ENCODE assay signal across 1 cellular context in genomic region chr10:14779053-14779649, GRCh38.
A peak's percentile ranks its signal among the peaks of the same experiment; 100 is the strongest.
TF ChIP-seq lines count a peak whose summit lies in the region.

No MANE protein-coding gene starts in this region.

TF ChIP-seq in K562, 482 proteins besides CTCF, POLR2A, EP300 and RAD21:
- TF ChIP-seq ZNF263 (CRISPR knock-in tag; IDR thresholded peaks at IDR 0.05; ENCODE audit: borderline replicate concordance) (no peak), ZNF785 (CRISPR knock-in tag; IDR thresholded peaks at IDR 0.05) (no peak), NR4A1 (CRISPR knock-in tag; IDR thresholded peaks at IDR 0.05) (no peak), NR4A1 (tag; IDR thresholded peaks at IDR 0.05) (peak; percentile 63; the same call in 1 of the 2 replicates), MLLT1 (IDR thresholded peaks at IDR 0.05) (no peak), NR2F6 (CRISPR knock-in tag; IDR thresholded peaks at IDR 0.05) (no peak), TCF7L2 (IDR thresholded peaks at IDR 0.05; ENCODE audit: low read depth, low read length) (no peak), GATAD2B (IDR thresholded peaks at IDR 0.05; ENCODE audit: borderline replicate concordance) (no peak), ZNF780A (CRISPR knock-in tag; IDR thresholded peaks at IDR 0.05) (no peak), ETS1 (conservative IDR thresholded peaks at IDR 0.05; ENCODE audit: control insufficient read depth, low read depth, low read length) (no peak), ZNF282 (CRISPR knock-in tag; IDR thresholded peaks at IDR 0.05) (no peak), ZNF121 (CRISPR knock-in tag; conservative IDR thresholded peaks at IDR 0.05) (no peak), TFE3 (CRISPR knock-in tag; IDR thresholded peaks at IDR 0.05) (peak; percentile 56), ARID3B (CRISPR knock-in tag; IDR thresholded peaks at IDR 0.05; ENCODE audit: borderline replicate concordance) (no peak), SAFB (IDR thresholded peaks at IDR 0.05; ENCODE audit: borderline replicate concordance, low read depth, low read length) (no peak), CBX3 (IDR thresholded peaks at IDR 0.05; ENCODE audit: borderline replicate concordance in 1 of 2, low read length in 2 of 2) (no peak)
TF ChIP-seq in K562: peak in this region for 2.
